In genomic region chr2:68222287-68222686, GRCh38 we compare ENCODE assay signal across 25 cellular contexts. TPM values are rescaled to one million over a fixed set of nuclear protein-coding genes. Genes with fewer than 3 reads are reported as not detected.
DNase-seq lines count a peak whose midpoint lies in the region; ATAC-seq, FAIRE-seq and TF ChIP-seq lines count a peak whose summit lies in the region.
"Had no signal": no experiment of that assay in that cellular context is flagged by ENCODE, and none has a peak within 500 bp of the region (broad histone marks: within the 10 kb centered on the region; RNA-seq: fewer than 3 reads in every experiment).

No MANE protein-coding gene starts in this region.

- no peak overlapping the region for H3K4me3 Mint-ChIP-seq in type B pancreatic cell
- H3K4me3 Mint-ChIP-seq: activated naive CD8-positive, alpha-beta T cell treated with anti-CD3 and anti-CD28 coated beads, Interleukin-2, amount 10 ng/mL, durations not matched to agents 7 days and 5 days; HFFc6 had no signal

- H3K36me3 Mint-ChIP-seq in type B pancreatic cell, result peaks cover 24% of the 10 kb centered on the region

- no peak overlapping the region for H3K9ac ChIP-seq in HepG2 (ENCODE audit: insufficient read depth, low read depth, low read length)

- ATAC-seq in SK-N-SH treated with all-trans-retinoic acid at 6 μM for 48 hours (no peak; the same call in 2 of the 3 replicates), HepG2 (peak; percentile 65)
- ATAC-seq: gastrocnemius medialis had no signal

- no peak overlapping the region for H3K4me2 ChIP-seq in HepG2 (ENCODE audit: low read depth, low read length)

- CTCF ChIA-PET in HepG2 (lab: Yijun Ruan, JAX; ENCODE audit: low intra/inter-chr PET ratio, low total read pairs), result no interaction called here

- H3K9me3 Mint-ChIP-seq in type B pancreatic cell, result peaks cover 3% of the 10 kb centered on the region
- H3K9me3 Mint-ChIP-seq: activated naive CD8-positive, alpha-beta T cell treated with anti-CD3 and anti-CD28 coated beads, Interleukin-2, amount 10 ng/mL, durations not matched to agents 7 days and 5 days; HFFc6 had no signal

- TF ChIP-seq EP300 in HepG2 (IDR thresholded peaks at IDR 0.05; ENCODE audit: low read depth in 2 of 2, low read length in 2 of 2) (no peak), HepG2 (CRISPR knock-in tag; IDR thresholded peaks at IDR 0.05; ENCODE audit: borderline replicate concordance) (no peak)

- H3K27ac ChIP-seq in cardiac muscle cell, result peak overlapping the region; percentile 49
- no peak overlapping the region for H3K27ac ChIP-seq in HepG2 (ENCODE audit: extremely low read length, insufficient read depth, low read length)
- H3K27ac ChIP-seq: brain microvascular endothelial cell, right atrium auricular region, SJCRH30, uterus had no signal

- in situ Hi-C loops in HepG2 (cut with HindIII; ENCODE audit: extremely low pct_ligation_motif_present, low pct_unique_long_range_greater_than_20kb), result no loop called here

- DNase-seq in cardiac muscle cell (ENCODE audit: low read depth in 1 of 2, low spot score in 1 of 2), result no peak
- DNase-seq in cardiac septum (ENCODE audit: low spot score), result no peak
- DNase-seq in HepG2 (ENCODE audit: low spot score), result peak; percentile 27
- DNase-seq in type B pancreatic cell (ENCODE audit: extremely low spot score, unreplicated experiment), result no peak
- no peak for DNase-seq in AML-193 (lab: John Stamatoyannopoulos, UW)
- no peak for DNase-seq in NCI-H69 (lab: John Stamatoyannopoulos, UW)
- DNase-seq in NCI-H187 (lab: John Stamatoyannopoulos, UW), result no peak
- DNase-seq: activated CD4-positive, alpha-beta T cell treated with anti-CD3 and anti-CD28 coated beads, Interleukin-2, amount 50 U/mL, for 1 hour; activated naive CD8-positive, alpha-beta T cell treated with anti-CD3 and anti-CD28 coated beads, Interleukin-2, amount 10 ng/mL, durations not matched to agents 7 days and 5 days; activated T-cell treated with anti-CD3 and anti-CD28 coated beads, Interleukin-2, amount 50 U/mL, for 1 hour; brain microvascular endothelial cell; COR-L47; dorsolateral prefrontal cortex; erythroblast; gastrocnemius medialis; HFFc6; midbrain; NCI-H1105 treated with DMSO at 0.1 percent for 48 hours; SJCRH30; stimulated activated CD4-positive, alpha-beta T cell treated with anti-CD3 and anti-CD28 coated beads, Interleukin-15, amount 100 ng/mL, for 24 hours; stomach; uterus had no signal

- H3K27ac Mint-ChIP-seq in type B pancreatic cell, result peak overlapping the region; percentile 31
- H3K27ac Mint-ChIP-seq: activated naive CD8-positive, alpha-beta T cell treated with anti-CD3 and anti-CD28 coated beads, Interleukin-2, amount 10 ng/mL, durations not matched to agents 7 days and 5 days; HFFc6 had no signal

- peaks cover 100% of the 10 kb centered on the region for H3K79me2 ChIP-seq in HepG2 (ENCODE audit: insufficient read depth, low read length)

- POLR2A ChIA-PET in HepG2 (lab: Yijun Ruan, JAX), result interaction anchor here (1.5 kb wide), 1 partner anchor 30 kb away, joined by 3 read pairs; the partner anchor contains the start of gene PPP3R1

- H3K36me3 ChIP-seq in cardiac muscle cell (no peaks in the 10 kb centered on the region), HepG2 (replicated peaks in 1 of 2; ENCODE audit: control insufficient read depth in 1 of 2, insufficient read depth in 2 of 2, low read length in 2 of 2) (no peaks in the 10 kb centered on the region)
- H3K36me3 ChIP-seq: brain microvascular endothelial cell, gastrocnemius medialis, right atrium auricular region, stomach, uterus had no signal

- H3K4me3 ChIP-seq in cardiac muscle cell, result no peak overlapping the region
- H3K4me3 ChIP-seq in HepG2 (replicated peaks in 1 of 3; ENCODE audit: insufficient read depth in 1 of 3, low read depth in 2 of 3, low read length in 3 of 3), result no peak overlapping the region
- H3K4me3 ChIP-seq: dorsolateral prefrontal cortex, gastrocnemius medialis, right atrium auricular region, SJCRH30, stomach, uterus had no signal

- H3K9me3 ChIP-seq in cardiac muscle cell (ENCODE audit: low read depth) (no peaks in the 10 kb centered on the region), HepG2 (ENCODE audit: low read length) (no peaks in the 10 kb centered on the region)
- H3K9me3 ChIP-seq: gastrocnemius medialis, right atrium auricular region, SJCRH30, stomach, uterus had no signal

- intact Hi-C loops in cardiac septum (cut with DNase I) (no loop called here), HepG2 (cut with micrococcal nuclease; ENCODE audit: unreplicated experiment) (no loop called here)

- no peak overlapping the region for H2AFZ ChIP-seq in HepG2 (ENCODE audit: low read length)

- peaks cover 19% of the 10 kb centered on the region for H3K4me1 Mint-ChIP-seq in type B pancreatic cell (ENCODE audit: unreplicated experiment)

- no TSS peak for BruUV-seq in HepG2 (replicated peaks; lab: Mats Ljungman, UMichigan)

- peaks cover 47% of the 10 kb centered on the region for H4K20me1 ChIP-seq in HepG2 (ENCODE audit: insufficient read depth, low read length)

- no peak for FAIRE-seq in HepG2 (lab: Jason Lieb, UNC)
- FAIRE-seq: HTR-8/SVneo had no signal

- H3K27me3 ChIP-seq in cardiac muscle cell (no peaks in the 10 kb centered on the region), HepG2 (ENCODE audit: control insufficient read depth in 1 of 2, insufficient read depth in 2 of 2, low read length in 2 of 2) (no peaks in the 10 kb centered on the region)
- H3K27me3 ChIP-seq: brain microvascular endothelial cell, dorsolateral prefrontal cortex, gastrocnemius medialis, right atrium auricular region, SJCRH30, stomach, uterus had no signal

- no peak for TF ChIP-seq CTCF in cardiac muscle cell (IDR thresholded peaks at IDR 0.05; ENCODE audit: low read depth, low read length)
- no peak for TF ChIP-seq CTCF in HepG2 (CRISPR knock-in tag; IDR thresholded peaks at IDR 0.05)
- TF ChIP-seq CTCF in type B pancreatic cell (conservative IDR thresholded peaks at IDR 0.05), result no peak

- no peak for TF ChIP-seq RAD21 in HepG2 (CRISPR knock-in tag; IDR thresholded peaks at IDR 0.05)

- WGBS in HepG2 (ENCODE audit: low lambda C conversion rate), result 88% methylated on average over 1 of the region's 1 CpG

- H3K4me1 ChIP-seq in cardiac muscle cell (ENCODE audit: low read depth), result peaks cover 34% of the 10 kb centered on the region
- peaks cover 45% of the 10 kb centered on the region for H3K4me1 ChIP-seq in HepG2 (ENCODE audit: insufficient read depth, low read length)
- H3K4me1 ChIP-seq: SJCRH30, uterus had no signal

- TF ChIP-seq POLR2A in HepG2 (IDR thresholded peaks at IDR 0.05; ENCODE audit: insufficient read depth in 1 of 2, low read depth in 2 of 2, low read length in 2 of 2), result no peak

- H3K27me3 Mint-ChIP-seq in type B pancreatic cell, result no peaks in the 10 kb centered on the region
- H3K27me3 Mint-ChIP-seq: activated naive CD8-positive, alpha-beta T cell treated with anti-CD3 and anti-CD28 coated beads, Interleukin-2, amount 10 ng/mL, durations not matched to agents 7 days and 5 days had no signal

TF ChIP-seq in HepG2, 621 proteins besides CTCF, POLR2A, EP300 and RAD21:
- TF ChIP-seq ZNF607 (CRISPR knock-in tag; IDR thresholded peaks at IDR 0.05; ENCODE audit: borderline replicate concordance), result no peak
- peak; percentile 89 for TF ChIP-seq ZNF7 (CRISPR knock-in tag; IDR thresholded peaks at IDR 0.05)
- TF ChIP-seq ZNF577 (CRISPR knock-in tag; IDR thresholded peaks at IDR 0.05; ENCODE audit: borderline replicate concordance, low read depth), result no peak
- TF ChIP-seq ZNF326 (CRISPR knock-in tag; IDR thresholded peaks at IDR 0.05; ENCODE audit: borderline replicate concordance), result no peak
TF ChIP-seq in HepG2: peak in this region for 1.

RNA-seq across cellular contexts. Expression of gene PPP3R1, which starts 30.0 kb away (rescaled TPM):
- total RNA-seq in cardiac muscle cell, result 16.3 and 17.0 TPM in 2 replicates
- polyA plus RNA-seq in cardiac muscle cell, result 2.3 and 4.4 TPM in 2 replicates
- total RNA-seq in cardiac septum, result 33.4 TPM
- total RNA-seq in HepG2 (2016; rRNA removed; fragmentation: Illumina TruSeq; extraction: Trizol), result 25.7 and 42.3 TPM in 2 replicates
- 8.3 and 8.5 TPM in 2 replicates for total RNA-seq in HepG2 (2016; cell fraction: cytosol; rRNA removed; fragmentation: Illumina TruSeq; extraction: Trizol; ENCODE audit: low read depth)
- 27.2 and 43.7 TPM in 2 replicates for total RNA-seq in HepG2 (2016; cell fraction: insoluble cytoplasmic fraction; rRNA removed; fragmentation: Illumina TruSeq; extraction: Trizol)
- total RNA-seq in HepG2 (2016; cell fraction: membrane; rRNA removed; fragmentation: Illumina TruSeq; extraction: Trizol), result 28.3 and 35.0 TPM in 2 replicates
- total RNA-seq in HepG2 (2016; cell fraction: nucleus; rRNA removed; fragmentation: Illumina TruSeq; extraction: Trizol), result 26.7 and 28.8 TPM in 2 replicates
- polyA plus RNA-seq in HepG2 (2011; rRNA removed), result 10.5 and 11.6 TPM in 2 replicates
- 4.7 and 9.2 TPM in 2 replicates for polyA plus RNA-seq in HepG2 (2011; cell fraction: cytosol; rRNA removed)
- polyA plus RNA-seq in HepG2 (2011; cell fraction: nucleus; rRNA removed), result 4.5 and 5.9 TPM in 2 replicates
- 45.6 and 57.9 TPM in 2 replicates for polyA plus RNA-seq in HepG2 (2012)
- polyA plus RNA-seq in HepG2 (2016; cell fraction: cytosol; fragmentation: Illumina TruSeq; extraction: Trizol; ENCODE audit: low read depth), result 4.1 and 4.4 TPM in 2 replicates
- 62.1 and 62.9 TPM in 2 replicates for polyA plus RNA-seq in HepG2 (2016; cell fraction: insoluble cytoplasmic fraction; fragmentation: Illumina TruSeq; extraction: Trizol; ENCODE audit: low read depth)
- 17.2 and 17.6 TPM in 2 replicates for polyA plus RNA-seq in HepG2 (2016; cell fraction: membrane; fragmentation: Illumina TruSeq; extraction: Trizol; ENCODE audit: low read depth)
- polyA plus RNA-seq in HepG2 (2016; cell fraction: nucleus; fragmentation: Illumina TruSeq; extraction: Trizol; ENCODE audit: insufficient read depth, low read depth), result 41.0 and 41.7 TPM in 2 replicates
- 6.3 and 10.2 TPM in 2 replicates for polyA minus RNA-seq in HepG2 (2011; rRNA and poly(A)+ RNA removed; ENCODE audit: low replicate concordance)
- polyA minus RNA-seq in HepG2 (2011; cell fraction: cytosol; rRNA and poly(A)+ RNA removed), result 29.7 and 31.3 TPM in 2 replicates
- polyA minus RNA-seq in HepG2 (2011; cell fraction: nucleus; rRNA and poly(A)+ RNA removed), result 20.0 and 21.9 TPM in 2 replicates
- total RNA-seq in type B pancreatic cell (ENCODE audit: low replicate concordance), result 46.3 and 46.5 TPM in 2 replicates
